Comparison of ENCODE assay signal across 8 cellular contexts in genomic region chr19:51570962-51571575, GRCh38. TPM values are rescaled to one million over a fixed set of nuclear protein-coding genes. Genes with fewer than 3 reads are reported as not detected.
DNase-seq lines count a peak whose midpoint lies in the region; ATAC-seq lines count a peak whose summit lies in the region.

TSS of gene ZNF175 (plus strand) at chr19:51571283. CDS start at chr19:51573330, 2,047 bp downstream.

- ATAC-seq in GM18873 (IDR thresholded peaks at IDR 0.05; ENCODE audit: low FRiP score, unreplicated experiment) = peak; percentile 82
- ATAC-seq in HG03196 (IDR thresholded peaks at IDR 0.05; ENCODE audit: unreplicated experiment) = peak; percentile 83

- peaks cover 11% of the 10 kb centered on the region for H3K27me3 Mint-ChIP-seq in activated CD4-positive, alpha-beta T cell treated with anti-CD3 and anti-CD28 coated beads, Interleukin-2, amount 10 ng/mL, durations not matched to agents 7 days and 5 days
- H3K27me3 Mint-ChIP-seq in dendritic cell treated with granulocyte-macrophage colony-stimulating factor and Interleukin-4, amounts not matched to agents 40 ng/mL and 50 ng/mL, for 4 days = peaks cover 3% of the 10 kb centered on the region

- H3K4me3 Mint-ChIP-seq in activated CD4-positive, alpha-beta T cell treated with anti-CD3 and anti-CD28 coated beads, Interleukin-2, amount 10 ng/mL, durations not matched to agents 7 days and 5 days = peak within 1 kb of the TSS; percentile 99
- H3K4me3 Mint-ChIP-seq in dendritic cell treated with granulocyte-macrophage colony-stimulating factor and Interleukin-4, amounts not matched to agents 40 ng/mL and 50 ng/mL, for 4 days = peak within 1 kb of the TSS; percentile 89

- peaks cover 32% of the 10 kb centered on the region for H3K4me1 Mint-ChIP-seq in activated CD4-positive, alpha-beta T cell treated with anti-CD3 and anti-CD28 coated beads, Interleukin-2, amount 10 ng/mL, durations not matched to agents 7 days and 5 days
- H3K4me1 Mint-ChIP-seq in dendritic cell treated with granulocyte-macrophage colony-stimulating factor and Interleukin-4, amounts not matched to agents 40 ng/mL and 50 ng/mL, for 4 days (ENCODE audit: low read depth) = peaks cover 20% of the 10 kb centered on the region

- H3K9me3 Mint-ChIP-seq in activated CD4-positive, alpha-beta T cell treated with anti-CD3 and anti-CD28 coated beads, Interleukin-2, amount 10 ng/mL, durations not matched to agents 7 days and 5 days = no peaks in the 10 kb centered on the region
- no peaks in the 10 kb centered on the region for H3K9me3 Mint-ChIP-seq in dendritic cell treated with granulocyte-macrophage colony-stimulating factor and Interleukin-4, amounts not matched to agents 40 ng/mL and 50 ng/mL, for 4 days

- CTCF ChIA-PET in activated CD4-positive, alpha-beta T cell treated with anti-CD3 and anti-CD28 coated beads, Interleukin-2, amount 10 ng/mL, durations not matched to agents 7 days and 5 days (lab: Charles Lee) = interaction anchor here (1.0 kb wide), 1 partner anchor 23 kb away, joined by 6 read pairs; no protein-coding TSS in a partner anchor

- in situ Hi-C loops in ACHN (cut with HindIII; ENCODE audit: low pct_ligation_motif_present, low pct_unique_long_range_greater_than_20kb, low sequenced_read_pairs) = no loop called here

- H3K36me3 Mint-ChIP-seq in activated CD4-positive, alpha-beta T cell treated with anti-CD3 and anti-CD28 coated beads, Interleukin-2, amount 10 ng/mL, durations not matched to agents 7 days and 5 days (ENCODE audit: low read depth) = peaks cover 24% of the 10 kb centered on the region
- peaks cover 38% of the 10 kb centered on the region for H3K36me3 Mint-ChIP-seq in dendritic cell treated with granulocyte-macrophage colony-stimulating factor and Interleukin-4, amounts not matched to agents 40 ng/mL and 50 ng/mL, for 4 days (ENCODE audit: low read depth)

- DNase-seq in ACHN (peak; percentile 93), NCI-H524 (lab: John Stamatoyannopoulos, UW) (peak; percentile 99), left kidney (ENCODE audit: low read depth, low spot score) (peak; percentile 99)
- peak; percentile 83 for DNase-seq in activated CD4-positive, alpha-beta T cell treated with anti-CD3 and anti-CD28 coated beads, Interleukin-2, amount 10 ng/mL, durations not matched to agents 7 days and 5 days
- peak; percentile 75 to 86 for DNase-seq in stimulated activated CD4-positive, alpha-beta T cell treated with anti-CD3 and anti-CD28 coated beads, Interleukin-1b, Interleukin-23, amount 100 ng/mL, for 4 hours (ENCODE audit: low read depth in 2 of 2)

- intact Hi-C loops in dendritic cell treated with granulocyte-macrophage colony-stimulating factor and Interleukin-4, amounts not matched to agents 40 ng/mL and 50 ng/mL, for 4 days (cut with micrococcal nuclease) = loop anchor here (1.0 kb wide), 1 partner anchor 23 kb away; no protein-coding TSS in a partner anchor

- H3K27ac Mint-ChIP-seq in activated CD4-positive, alpha-beta T cell treated with anti-CD3 and anti-CD28 coated beads, Interleukin-2, amount 10 ng/mL, durations not matched to agents 7 days and 5 days = peak within 1 kb of the TSS; percentile 81
- H3K27ac Mint-ChIP-seq in dendritic cell treated with granulocyte-macrophage colony-stimulating factor and Interleukin-4, amounts not matched to agents 40 ng/mL and 50 ng/mL, for 4 days = peak within 1 kb of the TSS; percentile 89

- POLR2A ChIA-PET in activated CD4-positive, alpha-beta T cell treated with anti-CD3 and anti-CD28 coated beads, Interleukin-2, amount 10 ng/mL, durations not matched to agents 7 days and 5 days (lab: Charles Lee) = no interaction called here

RNA-seq across cellular contexts. Expression of gene ZNF175, which starts in this region (rescaled TPM):
- 1 to 10 TPM; 7.3 to 7.4 TPM for total RNA-seq in activated CD4-positive, alpha-beta T cell treated with anti-CD3 and anti-CD28 coated beads, Interleukin-2, amount 10 ng/mL, durations not matched to agents 7 days and 5 days

Comparison
In these comparisons a context has a peak if more than half of its experiments do, and no peak if none do; other contexts are left out.
1. Peak in every context shown above with its lines: DNase-seq and ATAC-seq.